In genomic region chr10:22479419-22479818, GRCh38 we compare ENCODE assay signal across 1 cellular context.
TF ChIP-seq lines count a peak whose summit lies in the region.

No MANE protein-coding gene starts in this region.

TF ChIP-seq in HEK293, 187 proteins besides CTCF, POLR2A, EP300 and RAD21 (continued from another document):
- no peak for TF ChIP-seq PRDM2 (tag by site-specific recombination; IDR thresholded peaks at IDR 0.05; ENCODE audit: borderline replicate concordance)
- TF ChIP-seq ZNF335 (tag by site-specific recombination; conservative IDR thresholded peaks at IDR 0.05) = peak; percentile 37; the same call in 1 of the 2 replicates
- TF ChIP-seq ZBTB17 (tag by site-specific recombination; IDR thresholded peaks at IDR 0.05) = peak; percentile 38; the same call in 1 of the 2 replicates
- no peak for TF ChIP-seq ZFP41 (tag by site-specific recombination; IDR thresholded peaks at IDR 0.05; ENCODE audit: borderline replicate concordance)
- no peak for TF ChIP-seq ZNF701 (tag by site-specific recombination; IDR thresholded peaks at IDR 0.05)
- TF ChIP-seq ZNF175 (tag by site-specific recombination; IDR thresholded peaks at IDR 0.05) = no peak
- no peak for TF ChIP-seq ZNF132 (tag by site-specific recombination; IDR thresholded peaks at IDR 0.05; ENCODE audit: borderline replicate concordance)
- no peak for TF ChIP-seq ZNF112 (tag by site-specific recombination; IDR thresholded peaks at IDR 0.05)
- TF ChIP-seq ZNF596 (tag by site-specific recombination; IDR thresholded peaks at IDR 0.05) = no peak
- no peak for TF ChIP-seq KLF9 (tag by site-specific recombination; IDR thresholded peaks at IDR 0.05; ENCODE audit: low read depth)
- TF ChIP-seq TCF7L2 (IDR thresholded peaks at IDR 0.05; ENCODE audit: borderline replicate concordance, low read depth, low read length) = 0 out of 2 replicates have a peak, but pooled peaks have one; percentile 33
- no peak for TF ChIP-seq ZXDB (tag by site-specific recombination; IDR thresholded peaks at IDR 0.05)
- TF ChIP-seq ZNF391 (tag by site-specific recombination; IDR thresholded peaks at IDR 0.05; ENCODE audit: borderline replicate concordance, low read depth) = no peak
- no peak for TF ChIP-seq ZNF621 (tag by site-specific recombination; IDR thresholded peaks at IDR 0.05)
- no peak for TF ChIP-seq TRIM28 (IDR thresholded peaks at IDR 0.05; ENCODE audit: borderline replicate concordance, low read length)
- no peak for TF ChIP-seq SCRT2 (tag by site-specific recombination; IDR thresholded peaks at IDR 0.05)
- no peak for TF ChIP-seq ZNF48 (tag by site-specific recombination; IDR thresholded peaks at IDR 0.05)
- no peak for TF ChIP-seq ZNF239 (tag by site-specific recombination; IDR thresholded peaks at IDR 0.05)
- TF ChIP-seq ZFP69B (tag by site-specific recombination; IDR thresholded peaks at IDR 0.05) = no peak
- TF ChIP-seq ZBTB11 (tag by site-specific recombination; conservative IDR thresholded peaks at IDR 0.05; ENCODE audit: low read depth) = no peak
- TF ChIP-seq ZNF133 (tag by site-specific recombination; IDR thresholded peaks at IDR 0.05) = no peak
- TF ChIP-seq ZNF121 (tag by site-specific recombination; IDR thresholded peaks at IDR 0.05) = no peak
- no peak for TF ChIP-seq ZNF266 (tag by site-specific recombination; IDR thresholded peaks at IDR 0.05; ENCODE audit: low read depth)
- TF ChIP-seq ZNF324 (tag by site-specific recombination; IDR thresholded peaks at IDR 0.05) = no peak
- TF ChIP-seq ZNF354C (tag by site-specific recombination; IDR thresholded peaks at IDR 0.05; ENCODE audit: borderline replicate concordance, low read depth) = no peak
- TF ChIP-seq ZNF777 (tag by site-specific recombination; IDR thresholded peaks at IDR 0.05; ENCODE audit: borderline replicate concordance) = no peak
- TF ChIP-seq ZNF398 (tag by site-specific recombination; IDR thresholded peaks at IDR 0.05) = no peak
- no peak for TF ChIP-seq ZNF248 (tag by site-specific recombination; IDR thresholded peaks at IDR 0.05)
- TF ChIP-seq ZNF394 (tag by site-specific recombination; IDR thresholded peaks at IDR 0.05; ENCODE audit: borderline replicate concordance) = no peak
- no peak for TF ChIP-seq ZNF670 (tag by site-specific recombination; IDR thresholded peaks at IDR 0.05; ENCODE audit: low read depth)
- TF ChIP-seq ZNF560 (tag by site-specific recombination; IDR thresholded peaks at IDR 0.05; ENCODE audit: borderline replicate concordance) = no peak
- no peak for TF ChIP-seq OSR2 (tag by site-specific recombination; IDR thresholded peaks at IDR 0.05)
